In the genomic region with DNA sequence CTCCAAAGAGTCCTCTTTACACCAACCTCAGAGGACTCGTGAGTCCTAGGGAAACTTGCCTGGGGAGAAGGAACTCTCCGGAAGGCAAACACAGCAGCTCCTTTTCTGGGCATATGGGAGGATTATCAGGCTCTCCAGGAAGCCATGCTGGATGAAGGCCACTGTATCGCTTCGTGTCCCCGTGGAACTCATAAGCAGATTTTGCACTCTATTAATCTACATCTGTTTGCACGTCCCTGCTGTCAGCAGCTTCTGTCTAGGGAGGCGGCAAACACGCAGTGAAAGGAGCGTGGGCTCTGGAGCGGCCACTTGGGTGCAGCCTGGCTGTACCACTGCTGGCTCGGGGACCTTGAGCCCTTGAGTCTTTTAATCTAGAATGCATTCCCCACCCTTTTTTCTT, we compare ENCODE assay signal across 14 cellular contexts.
DNase-seq lines count a peak whose midpoint lies in the region; ATAC-seq and TF ChIP-seq lines count a peak whose summit lies in the region.
"Had no signal": no experiment of that assay in that cellular context is flagged by ENCODE, and none has a peak within 500 bp of the region (broad histone marks: within the 10 kb centered on the region; RNA-seq: fewer than 3 reads in every experiment).

No MANE protein-coding gene starts in this region.

- H3K9me3 ChIP-seq in prostate gland = no peaks in the 10 kb centered on the region
- no peaks in the 10 kb centered on the region for H3K9me3 ChIP-seq in upper lobe of left lung
- H3K9me3 ChIP-seq: neutrophil, vagina had no signal

- no peak for TF ChIP-seq EP300 in upper lobe of left lung (IDR thresholded peaks at IDR 0.05)

- intact Hi-C loops in cardiac septum (cut with DNase I) (loop anchor here (1.0 to 5.0 kb wide), 4 partner anchors 27 to 101 kb away; partner anchors contain the start of gene ADCY5), prostate gland (cut with DNase I) (no loop called here)

- H3K4me3 ChIP-seq in prostate gland (no peak overlapping the region), upper lobe of left lung (no peak overlapping the region)
- H3K4me3 ChIP-seq: SK-N-MC, vagina had no signal

- no peaks in the 10 kb centered on the region for H3K27me3 ChIP-seq in prostate gland (replicated peaks; ENCODE audit: insufficient read depth)
- no peaks in the 10 kb centered on the region for H3K27me3 ChIP-seq in upper lobe of left lung
- H3K27me3 ChIP-seq: vagina had no signal

- H3K4me1 ChIP-seq in prostate gland (replicated peaks) (no peaks in the 10 kb centered on the region), upper lobe of left lung (no peaks in the 10 kb centered on the region)
- H3K4me1 ChIP-seq: vagina had no signal

- WGBS in prostate gland = 47% methylated on average over 11 of the region's 11 CpGs
- 30 to 55% methylated on average over 11 of the region's 11 CpGs for WGBS in upper lobe of left lung, 2 donors

- no peak for TF ChIP-seq CTCF in prostate gland (IDR thresholded peaks at IDR 0.05)
- TF ChIP-seq CTCF in upper lobe of left lung (IDR thresholded peaks at IDR 0.05) = no peak

- H3K36me3 ChIP-seq in prostate gland (no peaks in the 10 kb centered on the region), upper lobe of left lung (no peaks in the 10 kb centered on the region)
- H3K36me3 ChIP-seq: neutrophil, vagina had no signal

- ATAC-seq in upper lobe of left lung (ENCODE audit: low FRiP score in 2 of 2) = no peak
- no peak for ATAC-seq in GM19467 (IDR thresholded peaks at IDR 0.05; ENCODE audit: unreplicated experiment)

- DNase-seq in EH (ENCODE audit: low read depth) (peak; percentile 25), cardiac septum (ENCODE audit: low spot score) (peak; percentile 77), prostate gland (ENCODE audit: low spot score) (no peak), upper lobe of left lung (no peak), CD1c-positive myeloid dendritic cell (ENCODE audit: extremely low spot score) (no peak)
- no peak for DNase-seq in stimulated activated CD4-positive, alpha-beta T cell treated with anti-CD3 and anti-CD28 coated beads, Interleukin-2, amount 100 ng/mL, for 24 hours
- DNase-seq: activated naive CD4-positive, alpha-beta T cell treated with anti-CD3 and anti-CD28 coated beads, Interleukin-2, amount 50 U/mL, for 16 hours; DMS79 treated with DMSO at 0.1 percent for 48 hours; mammary epithelial cell had no signal

- H3K27ac ChIP-seq in angular gyrus (ENCODE audit: low read depth, low read length) = peak overlapping the region; percentile 24
- H3K27ac ChIP-seq in prostate gland = peak overlapping the region; percentile 21 to 42
- H3K27ac ChIP-seq in upper lobe of left lung = no peak overlapping the region
- H3K27ac ChIP-seq: neutrophil, SK-N-MC, vagina had no signal

- TF ChIP-seq POLR2A in prostate gland (IDR thresholded peaks at IDR 0.05) (no peak), upper lobe of left lung (IDR thresholded peaks at IDR 0.05) (no peak)

Comparison
In these comparisons a context has a peak if more than half of its experiments do, and no peak if none do; other contexts are left out.
1. DNase-seq: peak in EH (single experiment) and cardiac septum (single experiment); none in prostate gland (single experiment), upper lobe of left lung (0 of 2), stimulated activated CD4-positive, alpha-beta T cell treated with anti-CD3 and anti-CD28 coated beads, Interleukin-2, amount 100 ng/mL, for 24 hours (0 of 2) and CD1c-positive myeloid dendritic cell (single experiment).
2. H3K27ac ChIP-seq: peak in angular gyrus (single experiment) and prostate gland (2 of 2); none in upper lobe of left lung (0 of 4).